ENCODE assay signal across 32 cellular contexts in the genomic region with DNA sequence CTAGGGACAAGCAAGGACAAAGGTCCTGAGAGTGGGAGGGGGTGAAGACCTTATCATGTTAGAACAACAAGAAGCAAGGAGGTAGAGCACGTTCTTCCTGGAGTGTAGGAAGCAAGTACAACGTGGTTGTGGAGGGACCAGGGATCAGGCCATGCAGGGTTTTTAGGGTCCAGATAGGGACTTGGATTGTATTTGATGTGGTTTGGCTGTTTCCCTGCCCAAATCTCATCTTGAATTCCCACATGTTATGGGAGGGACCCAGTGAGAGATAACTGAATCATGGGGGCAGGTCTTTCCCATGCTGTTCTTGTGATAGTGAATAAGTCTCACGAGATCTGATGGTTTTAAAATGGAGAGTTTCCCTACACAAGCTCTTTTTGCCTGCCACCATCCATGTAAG.
"Had no signal": no experiment of that assay in that cellular context is flagged by ENCODE, and none has a peak within 500 bp of the region (broad histone marks: within the 10 kb centered on the region; RNA-seq: fewer than 3 reads in every experiment).

No MANE protein-coding gene starts in this region.

- H3K4me3 ChIP-seq: adrenal gland, body of pancreas, esophagus squamous epithelium, gastroesophageal sphincter, heart right ventricle had no signal

- H3K27ac ChIP-seq: adrenal gland, body of pancreas, esophagus squamous epithelium, gastroesophageal sphincter, heart right ventricle had no signal

- DNase-seq: activated CD4-positive, alpha-beta T cell treated with anti-CD3 and anti-CD28 coated beads for 36 hours; activated CD4-positive, alpha-beta T cell treated with anti-CD3 and anti-CD28 coated beads, Interleukin-2, amount 50 U/mL, for 1 hour; activated CD4-positive, alpha-beta T cell treated with anti-CD3 and anti-CD28 coated beads, Interleukin-2, amount 50 U/mL, for 48 hours; activated CD4-positive, CD25-positive, alpha-beta regulatory T cell; activated CD4-positive, CD25-positive, alpha-beta regulatory T cell treated with anti-CD3 and anti-CD28 coated beads, Interleukin-2, amount 50 U/mL, for 72 hours; activated CD8-positive, alpha-beta memory T cell treated with anti-CD3 and anti-CD28 coated beads for 24 hours; activated CD8-positive, alpha-beta T cell treated with anti-CD3 and anti-CD28 coated beads for 36 hours; activated effector memory CD4-positive, alpha-beta T cell treated with Interleukin-2 at 50 U/mL for 16 hours; activated gamma-delta T cell treated with Interleukin-2 at 50 U/mL for 16 hours; activated naive CD4-positive, alpha-beta T cell treated with anti-CD3 and anti-CD28 coated beads, Interleukin-2, amount 50 U/mL, for 16 hours; activated naive CD4-positive, alpha-beta T cell treated with Interleukin-2 at 50 U/mL for 16 hours; activated T-cell treated with anti-CD3 and anti-CD28 coated beads, Interleukin-2, amount 50 U/mL, for 4 hours; adrenal gland; amygdala; aorta; body of pancreas; caudate nucleus; cortex of kidney; dermis blood vessel endothelial cell; effector CD4-positive, alpha-beta T cell; effector memory CD8-positive, alpha-beta T cell; esophagus squamous epithelium; foreskin melanocyte; heart right ventricle; T-helper 1 cell; T-helper 17 cell; T1000 had no signal

- H3K4me1 ChIP-seq: body of pancreas, esophagus squamous epithelium had no signal

- FAIRE-seq: colon had no signal

- H3K27ac Mint-ChIP-seq: activated CD4-positive, alpha-beta T cell treated with anti-CD3 and anti-CD28 coated beads for 36 hours; activated CD8-positive, alpha-beta T cell treated with anti-CD3 and anti-CD28 coated beads for 36 hours; activated naive CD8-positive, alpha-beta T cell; activated T-helper 17 cell treated with anti-CD3 and anti-CD28 coated beads, Interleukin-2, amount 50 U/mL, for 72 hours; effector memory CD8-positive, alpha-beta T cell; T-helper 17 cell; T-helper 2 cell treated with Interferon-gamma antibody and Interleukin-4, amounts not matched to agents 5 μg/mL and 100 μg/mL, for 36 hours had no signal

- H3K9me3 ChIP-seq: adrenal gland, body of pancreas, esophagus squamous epithelium, gastroesophageal sphincter, heart right ventricle had no signal

- H3K4me3 Mint-ChIP-seq: activated CD4-positive, alpha-beta T cell treated with anti-CD3 and anti-CD28 coated beads for 36 hours; activated CD8-positive, alpha-beta T cell treated with anti-CD3 and anti-CD28 coated beads for 36 hours; activated naive CD8-positive, alpha-beta T cell; activated T-cell treated with anti-CD3 and anti-CD28 coated beads, Interleukin-2, amount 50 U/mL, for 4 hours; activated T-helper 17 cell treated with anti-CD3 and anti-CD28 coated beads, Interleukin-2, amount 50 U/mL, for 72 hours; effector memory CD8-positive, alpha-beta T cell; T-helper 17 cell; T-helper 2 cell treated with Interferon-gamma antibody and Interleukin-4, amounts not matched to agents 5 μg/mL and 100 μg/mL, for 36 hours had no signal

- ATAC-seq: activated CD4-positive, alpha-beta T cell treated with anti-CD3 and anti-CD28 coated beads for 36 hours; activated CD8-positive, alpha-beta T cell treated with anti-CD3 and anti-CD28 coated beads for 36 hours; activated T-cell treated with anti-CD3 and anti-CD28 coated beads, Interleukin-2, amount 50 U/mL, for 4 hours; activated T-helper 17 cell treated with anti-CD3 and anti-CD28 coated beads, Interleukin-2, amount 50 U/mL, for 72 hours; body of pancreas; effector memory CD8-positive, alpha-beta T cell; gastroesophageal sphincter; heart right ventricle; T-helper 17 cell had no signal

- H3K4me1 Mint-ChIP-seq: activated CD4-positive, alpha-beta T cell treated with anti-CD3 and anti-CD28 coated beads for 36 hours; activated T-helper 17 cell treated with anti-CD3 and anti-CD28 coated beads, Interleukin-2, amount 50 U/mL, for 72 hours; T-helper 17 cell had no signal

- H3K27me3 ChIP-seq: adrenal gland, body of pancreas, esophagus squamous epithelium, gastroesophageal sphincter, heart right ventricle had no signal

- H3K9me3 Mint-ChIP-seq: activated T-helper 17 cell treated with anti-CD3 and anti-CD28 coated beads, Interleukin-2, amount 50 U/mL, for 72 hours; effector memory CD8-positive, alpha-beta T cell had no signal

- H3K27me3 Mint-ChIP-seq: activated CD4-positive, alpha-beta T cell treated with anti-CD3 and anti-CD28 coated beads for 36 hours; activated CD8-positive, alpha-beta T cell treated with anti-CD3 and anti-CD28 coated beads for 36 hours; activated naive CD8-positive, alpha-beta T cell; activated T-helper 17 cell treated with anti-CD3 and anti-CD28 coated beads, Interleukin-2, amount 50 U/mL, for 72 hours; effector memory CD8-positive, alpha-beta T cell; T-helper 17 cell had no signal

- H3K36me3 ChIP-seq: adrenal gland, esophagus squamous epithelium had no signal
